ENCODE assay signal across 13 cellular contexts in the genomic region with DNA sequence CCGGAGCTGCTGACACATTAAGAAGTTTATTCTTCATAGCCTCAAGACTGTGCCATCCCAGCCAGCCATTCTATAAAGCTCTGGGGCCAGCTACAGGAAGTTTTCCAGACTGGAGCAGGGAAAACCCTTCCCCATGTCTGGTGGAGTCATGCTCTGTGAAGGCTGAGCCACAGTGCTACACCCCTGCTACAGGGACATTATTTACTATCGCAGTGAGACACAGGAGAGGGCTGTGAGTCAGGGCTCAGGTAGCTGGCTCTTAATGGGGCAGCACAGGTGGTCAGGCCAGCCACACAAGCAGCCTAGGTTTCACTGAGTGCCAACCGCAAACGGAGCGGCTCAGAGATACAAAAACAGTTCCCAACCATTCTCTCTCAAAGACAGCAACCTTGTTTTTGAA. TPM values are rescaled to one million over a fixed set of nuclear protein-coding genes. Genes with fewer than 3 reads are reported as not detected.
DNase-seq lines count a peak whose midpoint lies in the region; ATAC-seq, FAIRE-seq and TF ChIP-seq lines count a peak whose summit lies in the region.
"Had no signal": no experiment of that assay in that cellular context is flagged by ENCODE, and none has a peak within 500 bp of the region (broad histone marks: within the 10 kb centered on the region; RNA-seq: fewer than 3 reads in every experiment).

No MANE protein-coding gene starts in this region.

- H3K36me3 Mint-ChIP-seq in astrocyte (ENCODE audit: low read depth, unreplicated experiment): peaks cover 24% of the 10 kb centered on the region
- H3K36me3 Mint-ChIP-seq in T-helper 17 cell (ENCODE audit: low read depth): peaks cover 12% of the 10 kb centered on the region

- TF ChIP-seq CTCF in HFF-Myc (IDR thresholded peaks at IDR 0.05; ENCODE audit: low read depth, low read length, missing control alignments): no peak
- TF ChIP-seq CTCF in astrocyte (IDR thresholded peaks at IDR 0.05; ENCODE audit: insufficient read depth, low read depth, low read length): no peak

- peaks cover 19% of the 10 kb centered on the region for H3K36me3 ChIP-seq in astrocyte (ENCODE audit: insufficient read depth, low read length)

- peaks cover 4% of the 10 kb centered on the region for H3K79me2 ChIP-seq in astrocyte (ENCODE audit: insufficient read depth, low read length)

- no peaks in the 10 kb centered on the region for H4K20me1 ChIP-seq in astrocyte (ENCODE audit: insufficient read depth, low read length)

- H3K9me3 ChIP-seq in astrocyte (ENCODE audit: insufficient read depth, low read depth, low read length) (no peaks in the 10 kb centered on the region), T-helper 17 cell (ENCODE audit: control insufficient read depth, low read length, poor library complexity, severe bottlenecking) (no peaks in the 10 kb centered on the region)

- H3K4me1 ChIP-seq in astrocyte (ENCODE audit: insufficient read depth, low read length): peaks cover 31% of the 10 kb centered on the region

- H3K4me3 Mint-ChIP-seq in astrocyte (ENCODE audit: unreplicated experiment) (peak overlapping the region; percentile 62), T-helper 17 cell (no peak overlapping the region)
- H3K4me3 Mint-ChIP-seq: activated B cell treated with CpG ODN at 0.5 μM for 24 hours had no signal

- no peaks in the 10 kb centered on the region for H3K27me3 Mint-ChIP-seq in astrocyte (ENCODE audit: low read depth, unreplicated experiment)
- H3K27me3 Mint-ChIP-seq in T-helper 17 cell: no peaks in the 10 kb centered on the region
- H3K27me3 Mint-ChIP-seq: activated B cell treated with CpG ODN at 0.5 μM for 24 hours had no signal

- H3K4me2 ChIP-seq in astrocyte (ENCODE audit: low read length): peak overlapping the region; percentile 67

- ATAC-seq in T-helper 17 cell (no peak), GM21390 (IDR thresholded peaks at IDR 0.05; ENCODE audit: unreplicated experiment) (no peak)
- ATAC-seq: activated naive CD4-positive, alpha-beta T cell treated with anti-CD3 and anti-CD28 coated beads, Interleukin-2, amount 50 U/mL, for 72 hours; sciatic nerve had no signal

- H3K9ac ChIP-seq in astrocyte (ENCODE audit: low read length): peak overlapping the region; percentile 49

- DNase-seq in 8988T (peak; percentile 50), HFF-Myc (ENCODE audit: extremely low read depth, low read depth) (peak; percentile 49), astrocyte (ENCODE audit: low read depth) (peak; percentile 97), kidney glomerular epithelial cell (lab: John Stamatoyannopoulos, UW) (peak; percentile 94), T-helper 17 cell (no peak), DMS114 treated with DMSO at 0.1 percent for 48 hours (lab: John Stamatoyannopoulos, UW; ENCODE audit: unreplicated experiment) (no peak)
- no peak for DNase-seq in activated T-cell treated with anti-CD3 and anti-CD28 coated beads, Interleukin-2, amount 50 U/mL, for 48 hours
- DNase-seq: activated B cell treated with CpG ODN at 0.5 μM for 24 hours, MM.1S had no signal

- H2AFZ ChIP-seq in astrocyte (ENCODE audit: low read depth, low read length): no peak overlapping the region

- H3K27me3 ChIP-seq in astrocyte (ENCODE audit: insufficient read depth, low read length): no peaks in the 10 kb centered on the region

- peak; percentile 76 for FAIRE-seq in astrocyte (lab: Jason Lieb, UNC)
- FAIRE-seq: endometrium had no signal

- H3K27ac Mint-ChIP-seq in astrocyte (ENCODE audit: unreplicated experiment) (peak overlapping the region; percentile 96), T-helper 17 cell (no peak overlapping the region)
- H3K27ac Mint-ChIP-seq: activated B cell treated with CpG ODN at 0.5 μM for 24 hours had no signal

- H3K27ac ChIP-seq in astrocyte (ENCODE audit: low read depth, low read length): peak overlapping the region; percentile 90

- H3K4me1 Mint-ChIP-seq in astrocyte (ENCODE audit: low read depth, unreplicated experiment) (peaks cover 54% of the 10 kb centered on the region), T-helper 17 cell (peaks cover 8% of the 10 kb centered on the region)

- no peak overlapping the region for H3K4me3 ChIP-seq in HFF-Myc (replicated peaks; ENCODE audit: low read depth, low read length)
- H3K4me3 ChIP-seq in astrocyte (ENCODE audit: insufficient read depth, low read depth, low read length): peak overlapping the region; percentile 17

- no peaks in the 10 kb centered on the region for H3K9me3 Mint-ChIP-seq in astrocyte (ENCODE audit: unreplicated experiment)
- H3K9me3 Mint-ChIP-seq: activated B cell treated with CpG ODN at 0.5 μM for 24 hours; activated naive CD4-positive, alpha-beta T cell treated with anti-CD3 and anti-CD28 coated beads, Interleukin-2, amount 50 U/mL, for 72 hours had no signal

RNA-seq across cellular contexts. Expression of a gene that starts 12.1 kb away (rescaled TPM):
- total RNA-seq in astrocyte: 21.9 and 25.2 TPM in 2 replicates
- total RNA-seq in T-helper 17 cell: 10 to 100 TPM; 44.1 to 54.6 TPM

RNA-seq across cellular contexts. Expression of a gene that starts 12.2 kb away (rescaled TPM):
- 33.1 and 34.4 TPM in 2 replicates for total RNA-seq in astrocyte
- 10 to 100 TPM; 15.1 to 18.7 TPM for total RNA-seq in T-helper 17 cell

RNA-seq across cellular contexts. Expression of a gene that starts 40.8 kb away (rescaled TPM):
- total RNA-seq in astrocyte (36.1 and 36.9 TPM in 2 replicates), T-helper 17 cell (100 to 1,000 TPM in 1 of 2 donors, 10 to 100 TPM in 1; 84.0 to 104 TPM)

RNA-seq across cellular contexts. Expression of a gene that starts 42.5 kb away (rescaled TPM):
- total RNA-seq in astrocyte: 11.7 and 13.0 TPM in 2 replicates
- total RNA-seq in T-helper 17 cell: 1 to 10 TPM; 1.6 to 2.4 TPM

Comparison
In these comparisons a context has a peak if more than half of its experiments do, and no peak if none do; other contexts are left out.
1. DNase-seq: peak in 8988T (single experiment), HFF-Myc (single experiment), astrocyte (single experiment) and kidney glomerular epithelial cell (single experiment); none in T-helper 17 cell (0 of 3), activated T-cell treated with anti-CD3 and anti-CD28 coated beads, Interleukin-2, amount 50 U/mL, for 48 hours (0 of 2) and DMS114 treated with DMSO at 0.1 percent for 48 hours (single experiment).